ENCODE assay signal across 25 cellular contexts in the genomic region with DNA sequence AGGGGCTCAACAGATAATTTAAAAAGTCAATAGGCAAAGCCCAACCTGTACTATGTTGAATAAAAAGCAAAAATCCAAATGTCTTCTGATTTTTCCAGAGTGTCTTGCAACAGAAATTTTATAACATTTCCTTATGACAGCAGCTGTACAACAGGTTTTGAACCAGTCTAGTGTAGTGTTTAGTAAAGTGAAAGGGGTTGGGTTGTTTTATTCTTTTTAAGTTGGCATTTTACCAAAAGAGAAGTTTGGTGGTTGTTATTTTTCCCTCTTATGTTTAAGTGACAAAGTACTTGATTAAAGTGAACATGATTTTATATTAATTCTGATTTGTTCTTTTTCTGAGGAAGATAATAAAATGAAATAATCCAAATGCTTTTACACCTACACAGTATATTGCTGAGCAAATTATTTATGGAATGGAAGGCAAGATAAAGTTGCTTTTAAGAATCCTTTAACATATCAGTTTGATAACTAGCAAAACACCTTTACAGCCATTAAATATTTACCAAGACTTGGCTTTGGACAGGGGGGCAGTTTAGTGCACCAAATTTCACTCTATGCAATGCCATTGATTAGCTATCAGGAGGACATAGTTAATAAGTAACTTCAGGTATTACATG.
DNase-seq lines count a peak whose midpoint lies in the region; ATAC-seq and TF ChIP-seq lines count a peak whose summit lies in the region.
"Had no signal": no experiment of that assay in that cellular context is flagged by ENCODE, and none has a peak within 500 bp of the region (broad histone marks: within the 10 kb centered on the region; RNA-seq: fewer than 3 reads in every experiment).

No MANE protein-coding gene starts in this region.

- H3K4me3 ChIP-seq in LNCaP clone FGC (ENCODE audit: low read depth, low read length) (no peak overlapping the region), endodermal cell (ENCODE audit: low read length) (peak overlapping the region; percentile 58), right lobe of liver (peak overlapping the region in 2 of 3 donors; percentile 4 to 10), transverse colon (no peak overlapping the region)
- H3K4me3 ChIP-seq: adrenal gland, gastroesophageal sphincter, ovary, Peyer's patch had no signal

- DNase-seq in LNCaP clone FGC (ENCODE audit: low read depth) = peak; percentile 39
- no peak for DNase-seq in endodermal cell
- DNase-seq in right lobe of liver = no peak
- DNase-seq in transverse colon = no peak
- DNase-seq: activated CD4-positive, alpha-beta T cell treated with anti-CD3 and anti-CD28 coated beads, Interleukin-2, amount 50 U/mL, for 4 hours; activated naive CD4-positive, alpha-beta T cell treated with anti-CD3 and anti-CD28 coated beads, Interleukin-2, amount 10 ng/mL, durations not matched to agents 7 days and 5 days; adrenal gland; COR-L47; GOT3; HFFc6; NCI-H1092; NCI-H187 treated with DMSO at 0.1 percent for 48 hours; NCI-H226; ovary; Peyer's patch; SHP77; stimulated activated CD4-positive, alpha-beta T cell treated with anti-CD3 and anti-CD28 coated beads, Interleukin-2, amount 100 ng/mL, for 24 hours; T-helper 17 cell had no signal

- no peak overlapping the region for H3K4me3 Mint-ChIP-seq in endodermal cell
- H3K4me3 Mint-ChIP-seq: activated naive CD4-positive, alpha-beta T cell treated with anti-CD3 and anti-CD28 coated beads, Interleukin-2, amount 10 ng/mL, durations not matched to agents 7 days and 5 days; HFFc6; stimulated activated naive CD8-positive, alpha-beta T cell treated with anti-CD3 and anti-CD28 coated beads, Interleukin-15, Interleukin-2, amounts not matched to agents 100 ng/mL and 50 ng/mL, for 24 hours; T-helper 17 cell had no signal

- H3K4me1 ChIP-seq in endodermal cell (ENCODE audit: control insufficient read depth, insufficient read depth, low read length) (peaks cover 10% of the 10 kb centered on the region), right lobe of liver (peaks cover 0 to 28% (median 1%) of the 10 kb centered on the region in 4 donors), transverse colon (peaks cover 0 to 15% (median 7%) of the 10 kb centered on the region in 4 donors)
- H3K4me1 ChIP-seq: adrenal gland, gastroesophageal sphincter had no signal

- H3K27ac ChIP-seq in endodermal cell (ENCODE audit: low read depth, low read length) (no peak overlapping the region), right lobe of liver (peak overlapping the region; percentile 58 to 77 (median 61)), transverse colon (peak overlapping the region; percentile 42 to 75 (median 66))
- H3K27ac ChIP-seq: adrenal gland, C4-2B, gastroesophageal sphincter, ovary, Peyer's patch had no signal

- TF ChIP-seq POLR2A in right lobe of liver (IDR thresholded peaks at IDR 0.05) = no peak
- TF ChIP-seq POLR2A in transverse colon (IDR thresholded peaks at IDR 0.05) = no peak

- no peak for TF ChIP-seq EP300 in transverse colon (IDR thresholded peaks at IDR 0.05; ENCODE audit: low read depth)

- H3K4me1 Mint-ChIP-seq in endodermal cell = peaks cover 15% of the 10 kb centered on the region
- H3K4me1 Mint-ChIP-seq: activated naive CD4-positive, alpha-beta T cell treated with anti-CD3 and anti-CD28 coated beads, Interleukin-2, amount 10 ng/mL, durations not matched to agents 7 days and 5 days; T-helper 17 cell had no signal

- H3K9me3 Mint-ChIP-seq in endodermal cell = peaks cover 32% of the 10 kb centered on the region

- peaks cover 41% of the 10 kb centered on the region for H3K9me3 ChIP-seq in endodermal cell (ENCODE audit: control insufficient read depth, low read length)
- no peaks in the 10 kb centered on the region for H3K9me3 ChIP-seq in right lobe of liver
- peaks cover under 1 to 6% of the 10 kb centered on the region in 2 donors for H3K9me3 ChIP-seq in transverse colon
- H3K9me3 ChIP-seq: adrenal gland, gastroesophageal sphincter, ovary had no signal

- ATAC-seq in right lobe of liver (peak; percentile 50 to 73 (median 58)), GM18868 (IDR thresholded peaks at IDR 0.05; ENCODE audit: unreplicated experiment) (no peak), HG03095 (IDR thresholded peaks at IDR 0.05; ENCODE audit: unreplicated experiment) (no peak), GM19455 (IDR thresholded peaks at IDR 0.05; ENCODE audit: unreplicated experiment) (no peak)
- ATAC-seq: activated CD4-positive, CD25-positive, alpha-beta regulatory T cell treated with anti-CD3 and anti-CD28 coated beads, Interleukin-2, amount 50 U/mL, for 24 hours; gastroesophageal sphincter; T-helper 17 cell had no signal

- H3K27ac Mint-ChIP-seq in endodermal cell = no peak overlapping the region
- H3K27ac Mint-ChIP-seq: activated naive CD4-positive, alpha-beta T cell treated with anti-CD3 and anti-CD28 coated beads, Interleukin-2, amount 10 ng/mL, durations not matched to agents 7 days and 5 days; HFFc6; stimulated activated naive CD8-positive, alpha-beta T cell treated with anti-CD3 and anti-CD28 coated beads, Interleukin-15, Interleukin-2, amounts not matched to agents 100 ng/mL and 50 ng/mL, for 24 hours; T-helper 17 cell had no signal

- intact Hi-C loops in right lobe of liver (cut with DNase I) (no loop called here), transverse colon (cut with DNase I; ENCODE audit: low total_unique reads) (no loop called here)

- TF ChIP-seq CTCF in LNCaP clone FGC (IDR thresholded peaks at IDR 0.05; ENCODE audit: control insufficient read depth, extremely low read depth, insufficient read depth) (no peak), endodermal cell (conservative IDR thresholded peaks at IDR 0.05) (no peak), right lobe of liver (IDR thresholded peaks at IDR 0.05) (peak in 1 of 4 donors; percentile 18), transverse colon (IDR thresholded peaks at IDR 0.05) (no peak)

- H3K27me3 Mint-ChIP-seq in endodermal cell (ENCODE audit: insufficient read depth) = no peaks in the 10 kb centered on the region
- H3K27me3 Mint-ChIP-seq: activated naive CD4-positive, alpha-beta T cell treated with anti-CD3 and anti-CD28 coated beads, Interleukin-2, amount 10 ng/mL, durations not matched to agents 7 days and 5 days; stimulated activated naive CD8-positive, alpha-beta T cell treated with anti-CD3 and anti-CD28 coated beads, Interleukin-15, Interleukin-2, amounts not matched to agents 100 ng/mL and 50 ng/mL, for 24 hours; T-helper 17 cell had no signal

- H3K36me3 ChIP-seq in endodermal cell (ENCODE audit: control insufficient read depth, insufficient read depth, low read length) (no peaks in the 10 kb centered on the region), right lobe of liver (no peaks in the 10 kb centered on the region), transverse colon (no peaks in the 10 kb centered on the region)
- H3K36me3 ChIP-seq: adrenal gland, ovary, Peyer's patch had no signal

- in situ Hi-C loops in transverse colon (cut with MboI; ENCODE audit: low pct_ligation_motif_present in 1 of 4, low pct_unique_long_range_greater_than_20kb in 1 of 4, low sequenced_read_pairs in 3 of 4) = no loop called here

- H3K27me3 ChIP-seq in endodermal cell (ENCODE audit: control insufficient read depth, insufficient read depth, low read length, poor library complexity, severe bottlenecking) (no peaks in the 10 kb centered on the region), right lobe of liver (no peaks in the 10 kb centered on the region), transverse colon (no peaks in the 10 kb centered on the region)
- H3K27me3 ChIP-seq: adrenal gland, gastroesophageal sphincter, ovary, Peyer's patch had no signal

- H3K36me3 Mint-ChIP-seq in endodermal cell (ENCODE audit: low read depth) = peaks cover 19% of the 10 kb centered on the region
- H3K36me3 Mint-ChIP-seq: activated naive CD4-positive, alpha-beta T cell treated with anti-CD3 and anti-CD28 coated beads, Interleukin-2, amount 10 ng/mL, durations not matched to agents 7 days and 5 days had no signal

- no peak overlapping the region for H3K9ac ChIP-seq in endodermal cell (ENCODE audit: extremely low read depth, low read length, poor library complexity, severe bottlenecking)

Comparison
In these comparisons a context has a peak if more than half of its experiments do, and no peak if none do; other contexts are left out.
1. H3K4me3 ChIP-seq: peak in endodermal cell (single experiment) and right lobe of liver (2 of 3); none in LNCaP clone FGC (single experiment) and transverse colon (0 of 4).
2. ATAC-seq: peak in right lobe of liver (4 of 4); none in GM18868 (single experiment), HG03095 (single experiment) and GM19455 (single experiment).